Comparison of ENCODE assay signal across 19 cellular contexts in genomic region chr6:139939189-139939979, GRCh38.
DNase-seq lines count a peak whose midpoint lies in the region; ATAC-seq and TF ChIP-seq lines count a peak whose summit lies in the region.
"Had no signal": no experiment of that assay in that cellular context is flagged by ENCODE, and none has a peak within 500 bp of the region (broad histone marks: within the 10 kb centered on the region; RNA-seq: fewer than 3 reads in every experiment).

No MANE protein-coding gene starts in this region.

- no peaks in the 10 kb centered on the region for H3K9me3 Mint-ChIP-seq in GM23338
- H3K9me3 Mint-ChIP-seq: activated naive CD8-positive, alpha-beta T cell treated with anti-CD3 and anti-CD28 coated beads, Interleukin-2, amount 10 ng/mL, durations not matched to agents 7 days and 5 days; nephron progenitor cell had no signal

- H3K27me3 Mint-ChIP-seq in GM23338 (ENCODE audit: insufficient read depth, low read depth, poor library complexity), result peaks cover 2% of the 10 kb centered on the region

- ATAC-seq in GM23338, result peak; percentile 83
- ATAC-seq: lower lobe of right lung had no signal

- H3K27ac ChIP-seq in GM23338 (ENCODE audit: low read depth), result no peak overlapping the region
- H3K27ac ChIP-seq: BLaER1, lower lobe of right lung, skin epidermis, stomach had no signal

- H3K36me3 Mint-ChIP-seq in GM23338 (ENCODE audit: low read depth), result no peaks in the 10 kb centered on the region
- H3K36me3 Mint-ChIP-seq: activated naive CD8-positive, alpha-beta T cell treated with anti-CD3 and anti-CD28 coated beads, Interleukin-2, amount 10 ng/mL, durations not matched to agents 7 days and 5 days had no signal

- no peak overlapping the region for H3K27ac Mint-ChIP-seq in GM23338
- H3K27ac Mint-ChIP-seq: activated naive CD8-positive, alpha-beta T cell treated with anti-CD3 and anti-CD28 coated beads, Interleukin-2, amount 10 ng/mL, durations not matched to agents 7 days and 5 days; nephron progenitor cell had no signal

- no peaks in the 10 kb centered on the region for H3K27me3 ChIP-seq in GM23338 (ENCODE audit: insufficient read depth)
- H3K27me3 ChIP-seq: BLaER1, stomach had no signal

- H3K4me1 Mint-ChIP-seq in GM23338, result peaks cover 33% of the 10 kb centered on the region; the same call in 2 of the 3 replicates

- DNase-seq in GM13976 (ENCODE audit: low spot score) (peak; percentile 13), GM23338 (ENCODE audit: low spot score) (peak; percentile 81), NCI-H69 (lab: John Stamatoyannopoulos, UW) (peak; percentile 55), iPS-NIHi11 (ENCODE audit: low spot score) (peak; percentile 61), NCI-H345 treated with DMSO at 0.1 percent for 48 hours (lab: John Stamatoyannopoulos, UW; ENCODE audit: unreplicated experiment) (no peak), SIG-M5 treated with dmso at 0.1 percent for 504 hours (lab: John Stamatoyannopoulos, UW; ENCODE audit: unreplicated experiment) (no peak), SIG-M5 (lab: John Stamatoyannopoulos, UW) (no peak)
- no peak for DNase-seq in stimulated activated naive CD4-positive, alpha-beta T cell treated with Interleukin-2 at 50 U/mL for 16 hours (lab: John Stamatoyannopoulos, UW)
- DNase-seq: activated naive CD8-positive, alpha-beta T cell treated with anti-CD3 and anti-CD28 coated beads, Interleukin-2, amount 10 ng/mL, durations not matched to agents 7 days and 5 days; cerebellar nuclear complex; hippocampal formation; KG1; lower lobe of right lung; NCI-H2029 treated with DMSO at 0.1 percent for 48 hours; nephron progenitor cell; stomach; SW 1271 had no signal

- peaks cover 20% of the 10 kb centered on the region for H3K4me1 ChIP-seq in GM23338 (ENCODE audit: insufficient read depth)
- H3K4me1 ChIP-seq: BLaER1 had no signal

- no peaks in the 10 kb centered on the region for H3K9me2 ChIP-seq in GM23338 (ENCODE audit: insufficient read depth)

- H3K36me3 ChIP-seq in GM23338 (ENCODE audit: insufficient read depth), result no peaks in the 10 kb centered on the region
- H3K36me3 ChIP-seq: BLaER1, lower lobe of right lung, stomach had no signal

- TF ChIP-seq CTCF in GM13976 (IDR thresholded peaks at IDR 0.05; ENCODE audit: borderline replicate concordance, control extremely low read depth, extremely low read depth, insufficient read depth, missing control alignments) (no peak), GM23338 (conservative IDR thresholded peaks at IDR 0.05; ENCODE audit: low read depth in 2 of 2) (no peak)

- no peaks in the 10 kb centered on the region for H3K79me2 ChIP-seq in GM23338 (replicated peaks; ENCODE audit: insufficient read depth)

- H4K20me1 ChIP-seq in GM23338 (replicated peaks; ENCODE audit: insufficient read depth), result no peaks in the 10 kb centered on the region
- H4K20me1 ChIP-seq: BLaER1 had no signal

- no peak overlapping the region for H3K4me3 ChIP-seq in GM23338
- H3K4me3 ChIP-seq: BLaER1, lower lobe of right lung, skin epidermis, stomach had no signal

- H3K4me2 ChIP-seq in GM23338, result no peak overlapping the region
- H3K4me2 ChIP-seq: BLaER1 had no signal

- no peaks in the 10 kb centered on the region for H3F3A ChIP-seq in GM23338 (replicated peaks; ENCODE audit: low read depth)

- peak overlapping the region; percentile 7; the same call in 1 of the 2 replicates for H2AFZ ChIP-seq in GM23338

- in situ Hi-C loops in GM13976 (cut with MboI; ENCODE audit: low sequenced_read_pairs, unreplicated experiment), result no loop called here

- no peak overlapping the region for H3K4me3 Mint-ChIP-seq in GM23338
- H3K4me3 Mint-ChIP-seq: activated naive CD8-positive, alpha-beta T cell treated with anti-CD3 and anti-CD28 coated beads, Interleukin-2, amount 10 ng/mL, durations not matched to agents 7 days and 5 days; nephron progenitor cell had no signal

TF ChIP-seq in GM23338, 12 proteins besides CTCF, POLR2A, EP300 and RAD21:
- TF ChIP-seq ZNF331 (CRISPR knock-in tag; IDR thresholded peaks at IDR 0.05; ENCODE audit: low read depth), result no peak
- no peak for TF ChIP-seq EZH2phosphoT487 (IDR thresholded peaks at IDR 0.05; ENCODE audit: unreplicated experiment)
- TF ChIP-seq EZH2 (IDR thresholded peaks at IDR 0.05; ENCODE audit: low read depth, unreplicated experiment), result no peak
- no peak for TF ChIP-seq ZNF114 (CRISPR knock-in tag; IDR thresholded peaks at IDR 0.05)
- TF ChIP-seq JUNB (IDR thresholded peaks at IDR 0.05; ENCODE audit: unreplicated experiment), result no peak
- no peak for TF ChIP-seq CREB1 (CRISPR knock-in tag; IDR thresholded peaks at IDR 0.05; ENCODE audit: low read depth)
- TF ChIP-seq ZNF462 (CRISPR knock-in tag; IDR thresholded peaks at IDR 0.05), result no peak

Comparison
In these comparisons a context has a peak if more than half of its experiments do, and no peak if none do; other contexts are left out.
1. DNase-seq: peak in GM13976 (single experiment), GM23338 (single experiment), NCI-H69 (single experiment) and iPS-NIHi11 (single experiment); none in NCI-H345 treated with DMSO at 0.1 percent for 48 hours (single experiment), stimulated activated naive CD4-positive, alpha-beta T cell treated with Interleukin-2 at 50 U/mL for 16 hours (single experiment), SIG-M5 treated with dmso at 0.1 percent for 504 hours (single experiment) and SIG-M5 (single experiment).